In genomic region chr12:42589465-42590323, GRCh38 we compare ENCODE assay signal across 8 cellular contexts. TPM values are rescaled to one million over a fixed set of nuclear protein-coding genes. Genes with fewer than 3 reads are reported as not detected.
DNase-seq lines count a peak whose midpoint lies in the region; ATAC-seq and TF ChIP-seq lines count a peak whose summit lies in the region.

PRICKLE1 (minus strand) TSS chr12:42589746; CDS start chr12:42472516, 117,230 bp downstream.

- H3K36me3 Mint-ChIP-seq in naive B cell, result no peaks in the 10 kb centered on the region

- no peaks in the 10 kb centered on the region for H3K4me1 ChIP-seq in fibroblast of lung (ENCODE audit: control insufficient read depth, extremely low read depth, insufficient read depth, low read length)

- TF ChIP-seq CTCF in GM12865 (IDR thresholded peaks at IDR 0.05; ENCODE audit: insufficient read depth, low read depth, low read length, missing control alignments) (no peak), fibroblast of lung (conservative IDR thresholded peaks at IDR 0.05 in 1 of 2, IDR thresholded peaks at IDR 0.05 in 1 of 2; ENCODE audit: low read depth in 1 of 2, low read length in 2 of 2) (no peak)

- TF ChIP-seq EP300 in Ishikawa (IDR thresholded peaks at IDR 0.05; ENCODE audit: borderline replicate concordance), result no peak

- H3K9ac ChIP-seq in fibroblast of lung (ENCODE audit: insufficient read depth, low read length), result peak within 1 kb of the TSS; percentile 56

- peaks cover 12 to 23% (median 16%) of the 10 kb centered on the region in 3 donors for H3K4me1 Mint-ChIP-seq in naive B cell

- H3K4me3 Mint-ChIP-seq in naive B cell, result peak within 1 kb of the TSS; percentile 83 to 96 (median 92)

- H3K9me3 Mint-ChIP-seq in naive B cell, result no peaks in the 10 kb centered on the region

- peaks cover 15% of the 10 kb centered on the region for H3K27me3 ChIP-seq in fibroblast of lung (ENCODE audit: control insufficient read depth, insufficient read depth, low read length)

- ATAC-seq in GM21737 (IDR thresholded peaks at IDR 0.05; ENCODE audit: unreplicated experiment) (peak; percentile 78), naive B cell (ENCODE audit: low read depth in 2 of 2) (peak; percentile 80 to 84)

- H4K20me1 ChIP-seq in fibroblast of lung (ENCODE audit: control insufficient read depth, extremely low read depth, insufficient read depth, low read length), result no peaks in the 10 kb centered on the region

- H3K27ac Mint-ChIP-seq in naive B cell, result peak within 1 kb of the TSS in 4 of 6 donors; percentile 59 to 92 (median 84)

- peak within 1 kb of the TSS; percentile 74 for H2AFZ ChIP-seq in fibroblast of lung (ENCODE audit: low read length)

- H3K27me3 Mint-ChIP-seq in naive B cell, result peaks cover 40 to 57% (median 50%) of the 10 kb centered on the region in 3 donors

- H3K4me3 ChIP-seq in GM12865 (ENCODE audit: low read depth, low read length) (peak within 1 kb of the TSS; percentile 35; the same call in 1 of the 2 replicates), fibroblast of lung (replicated peaks in 1 of 4; ENCODE audit: control extremely low read depth in 1 of 4, insufficient read depth in 1 of 4, low read depth in 3 of 4, low read length in 4 of 4) (peak within 1 kb of the TSS; percentile 56 to 85 (median 68))

- H3K27ac ChIP-seq in fibroblast of lung (ENCODE audit: insufficient read depth, low read length), result peak within 1 kb of the TSS; percentile 27

- H3K36me3 ChIP-seq in fibroblast of lung (ENCODE audit: control insufficient read depth, insufficient read depth, low read length), result no peaks in the 10 kb centered on the region

- DNase-seq in GM12865 (ENCODE audit: low read depth) (peak; percentile 43), fibroblast of lung (ENCODE audit: low read depth in 2 of 2) (peak; percentile 64 to 81), naive B cell (peak; percentile 58), ureter (ENCODE audit: low spot score) (no peak), OCI-M2 (lab: John Stamatoyannopoulos, UW; ENCODE audit: unreplicated experiment) (no peak)
- DNase-seq in activated CD4-positive, alpha-beta T cell treated with anti-CD3 and anti-CD28 coated beads, Interleukin-2, amount 50 U/mL, for 48 hours, result peak; percentile 20 to 23

- peak within 1 kb of the TSS; percentile 93 for H3K4me2 ChIP-seq in fibroblast of lung (ENCODE audit: extremely low read depth, insufficient read depth, low read length)

- no peaks in the 10 kb centered on the region for H3K79me2 ChIP-seq in fibroblast of lung (ENCODE audit: control insufficient read depth, insufficient read depth, low read length)

- no peak for TF ChIP-seq RAD21 in Ishikawa (IDR thresholded peaks at IDR 0.05; ENCODE audit: low read depth)

- no peaks in the 10 kb centered on the region for H3K9me3 ChIP-seq in fibroblast of lung (ENCODE audit: control insufficient read depth, insufficient read depth, low read depth, low read length)

TF ChIP-seq in Ishikawa, 13 proteins besides CTCF, POLR2A, EP300 and RAD21:
- TF ChIP-seq EGR1 (IDR thresholded peaks at IDR 0.05), result peak; percentile 69; the same call in 1 of the 2 replicates
- TF ChIP-seq YY1 (IDR thresholded peaks at IDR 0.05; ENCODE audit: low read depth), result no peak

RNA-seq across cellular contexts. Expression of gene PRICKLE1, which starts in this region (rescaled TPM):
- 4.1 and 9.6 TPM in 2 replicates for total RNA-seq in fibroblast of lung
- 3.4 and 14.4 TPM in 2 replicates for polyA plus RNA-seq in fibroblast of lung
- 3.5 and 11.9 TPM in 2 replicates for polyA plus RNA-seq in fibroblast of lung (2012)
- polyA minus RNA-seq in fibroblast of lung (ENCODE audit: low replicate concordance), result 23.4 and 28.3 TPM in 2 replicates
- polyA plus RNA-seq in naive B cell (ENCODE audit: low read depth in 6 of 6), result 10 to 100 TPM; 16.9 to 45.2 (median 35.4) TPM
- total RNA-seq in ureter, result 10.2 TPM

Comparison
In these comparisons a context has a peak if more than half of its experiments do, and no peak if none do; other contexts are left out.
1. DNase-seq: peak in GM12865 (single experiment), activated CD4-positive, alpha-beta T cell treated with anti-CD3 and anti-CD28 coated beads, Interleukin-2, amount 50 U/mL, for 48 hours (2 of 2), fibroblast of lung (2 of 2) and naive B cell (single experiment); none in ureter (single experiment) and OCI-M2 (single experiment).